8 cellular contexts compared by ENCODE assay signal in genomic region chr10:119305860-119306513, GRCh38.
DNase-seq lines count a peak whose midpoint lies in the region; ATAC-seq and TF ChIP-seq lines count a peak whose summit lies in the region.

No MANE protein-coding gene starts in this region.

- DNase-seq in ACHN (peak; percentile 99), germinal center (ENCODE audit: low spot score) (peak; percentile 81), smooth muscle cell (lab: John Stamatoyannopoulos, UW; ENCODE audit: unreplicated experiment) (peak; percentile 48), glutamatergic neuron (no peak)
- DNase-seq in activated T-helper 1 cell treated with anti-CD3 and anti-CD28 coated beads, Interleukin-12 subunit alpha, Interleukin-12 subunit beta, Interleukin-2, Interleukin-4 antibody, amounts not matched to agents 30 ng/mL and 10 ng/mL and 1 ng/mL, durations not matched to agents 14 hours and 24 hours and 36 hours (ENCODE audit: low spot score) = peak; percentile 82

- H3K27ac Mint-ChIP-seq in activated T-helper 1 cell treated with anti-CD3 and anti-CD28 coated beads, Interleukin-12 subunit alpha, Interleukin-12 subunit beta, Interleukin-2, Interleukin-4 antibody, amounts not matched to agents 30 ng/mL and 10 ng/mL and 1 ng/mL, durations not matched to agents 14 hours and 24 hours and 36 hours = peak overlapping the region; percentile 100
- H3K27ac Mint-ChIP-seq in glutamatergic neuron (ENCODE audit: unreplicated experiment) = no peak overlapping the region

- H3F3A ChIP-seq in smooth muscle cell (ENCODE audit: low read depth) = peaks cover 7% of the 10 kb centered on the region

- no peak overlapping the region for H2AFZ ChIP-seq in smooth muscle cell (ENCODE audit: low read depth)

- H4K20me1 ChIP-seq in smooth muscle cell (ENCODE audit: low read depth) = peaks cover 65% of the 10 kb centered on the region

- in situ Hi-C loops in ACHN (cut with HindIII; ENCODE audit: low pct_ligation_motif_present, low pct_unique_long_range_greater_than_20kb, low sequenced_read_pairs) = no loop called here

- intact Hi-C loops in activated T-helper 1 cell treated with anti-CD3 and anti-CD28 coated beads, Interleukin-12 subunit alpha, Interleukin-12 subunit beta, Interleukin-2, Interleukin-4 antibody, amounts not matched to agents 30 ng/mL and 10 ng/mL and 1 ng/mL, durations not matched to agents 14 hours and 24 hours and 36 hours (cut with micrococcal nuclease) = loop anchor here (1.0 to 10.0 kb wide), 14 partner anchors 9 to 569 kb away; partner anchors contain the start of genes BAG3, MCMBP, RGS10 and TIAL1

- H3K27ac ChIP-seq in smooth muscle cell (ENCODE audit: low read depth) = peak overlapping the region; percentile 44

- ATAC-seq in GM18873 (IDR thresholded peaks at IDR 0.05; ENCODE audit: low FRiP score, unreplicated experiment) (peak; percentile 45), HG03103 (IDR thresholded peaks at IDR 0.05; ENCODE audit: low read depth, unreplicated experiment) (peak; percentile 39)

- H3K36me3 ChIP-seq in smooth muscle cell (ENCODE audit: low read depth) = no peaks in the 10 kb centered on the region

- H3K4me2 ChIP-seq in smooth muscle cell = peak overlapping the region; percentile 40

- no peak overlapping the region for H3K4me3 ChIP-seq in smooth muscle cell

- TF ChIP-seq CTCF in smooth muscle cell (IDR thresholded peaks at IDR 0.05; ENCODE audit: borderline replicate concordance, insufficient read depth, poor library complexity, severe bottlenecking) = no peak
- TF ChIP-seq CTCF in glutamatergic neuron (IDR thresholded peaks at IDR 0.05; ENCODE audit: partially characterized antibody, unreplicated experiment) = no peak

- H3K4me1 ChIP-seq in smooth muscle cell (ENCODE audit: low read depth) = peaks cover 10% of the 10 kb centered on the region

- no peak overlapping the region for H3K9ac ChIP-seq in smooth muscle cell (ENCODE audit: low read depth)

- H3K79me2 ChIP-seq in smooth muscle cell (ENCODE audit: low read depth) = no peaks in the 10 kb centered on the region

- no peaks in the 10 kb centered on the region for H3K9me3 Mint-ChIP-seq in activated T-helper 1 cell treated with anti-CD3 and anti-CD28 coated beads, Interleukin-12 subunit alpha, Interleukin-12 subunit beta, Interleukin-2, Interleukin-4 antibody, amounts not matched to agents 30 ng/mL and 10 ng/mL and 1 ng/mL, durations not matched to agents 14 hours and 24 hours and 36 hours
- H3K9me3 Mint-ChIP-seq in glutamatergic neuron (ENCODE audit: unreplicated experiment) = peaks cover 2% of the 10 kb centered on the region

- peaks cover 9% of the 10 kb centered on the region for H3K36me3 Mint-ChIP-seq in activated T-helper 1 cell treated with anti-CD3 and anti-CD28 coated beads, Interleukin-12 subunit alpha, Interleukin-12 subunit beta, Interleukin-2, Interleukin-4 antibody, amounts not matched to agents 30 ng/mL and 10 ng/mL and 1 ng/mL, durations not matched to agents 14 hours and 24 hours and 36 hours (ENCODE audit: low read depth)
- H3K36me3 Mint-ChIP-seq in glutamatergic neuron (ENCODE audit: unreplicated experiment) = no peaks in the 10 kb centered on the region

- H3K27me3 ChIP-seq in smooth muscle cell (ENCODE audit: low read depth) = no peaks in the 10 kb centered on the region

- H3K9me3 ChIP-seq in smooth muscle cell (replicated peaks; ENCODE audit: low read depth) = no peaks in the 10 kb centered on the region

- WGBS in smooth muscle cell (ENCODE audit: low lambda C conversion rate) = 21% methylated on average over 11 of the region's 11 CpGs

- peaks cover 89% of the 10 kb centered on the region for H3K4me1 Mint-ChIP-seq in activated T-helper 1 cell treated with anti-CD3 and anti-CD28 coated beads, Interleukin-12 subunit alpha, Interleukin-12 subunit beta, Interleukin-2, Interleukin-4 antibody, amounts not matched to agents 30 ng/mL and 10 ng/mL and 1 ng/mL, durations not matched to agents 14 hours and 24 hours and 36 hours (ENCODE audit: low read depth)
- peaks cover 29% of the 10 kb centered on the region for H3K4me1 Mint-ChIP-seq in glutamatergic neuron (ENCODE audit: low read depth, unreplicated experiment)

- H3K27me3 Mint-ChIP-seq in activated T-helper 1 cell treated with anti-CD3 and anti-CD28 coated beads, Interleukin-12 subunit alpha, Interleukin-12 subunit beta, Interleukin-2, Interleukin-4 antibody, amounts not matched to agents 30 ng/mL and 10 ng/mL and 1 ng/mL, durations not matched to agents 14 hours and 24 hours and 36 hours (ENCODE audit: insufficient read depth) = peaks cover 4% of the 10 kb centered on the region
- H3K27me3 Mint-ChIP-seq in glutamatergic neuron (ENCODE audit: unreplicated experiment) = peaks cover 18% of the 10 kb centered on the region

- H3K4me3 Mint-ChIP-seq in activated T-helper 1 cell treated with anti-CD3 and anti-CD28 coated beads, Interleukin-12 subunit alpha, Interleukin-12 subunit beta, Interleukin-2, Interleukin-4 antibody, amounts not matched to agents 30 ng/mL and 10 ng/mL and 1 ng/mL, durations not matched to agents 14 hours and 24 hours and 36 hours = peak overlapping the region; percentile 79
- no peak overlapping the region for H3K4me3 Mint-ChIP-seq in glutamatergic neuron (ENCODE audit: unreplicated experiment)

TF ChIP-seq in PFSK-1, 5 proteins besides CTCF, POLR2A, EP300 and RAD21:
- TF ChIP-seq POLR2AphosphoS5 (IDR thresholded peaks at IDR 0.05; ENCODE audit: low read depth, low read length) = no peak
- TF ChIP-seq REST (IDR thresholded peaks at IDR 0.05; ENCODE audit: insufficient read depth in 1 of 2, low read depth in 2 of 2, low read length in 2 of 2) = no peak
- peak; percentile 91 for TF ChIP-seq FOXP2 (optimal IDR thresholded peaks at IDR 0.05; ENCODE audit: borderline replicate concordance, extremely low read depth, extremely low read length, insufficient read depth)
- no peak for TF ChIP-seq SIN3A (IDR thresholded peaks at IDR 0.05; ENCODE audit: borderline replicate concordance, insufficient read depth, low read length)
- 0 out of 2 replicates have a peak, but pooled peaks have one; percentile 28 for TF ChIP-seq TAF1 (IDR thresholded peaks at IDR 0.05; ENCODE audit: borderline replicate concordance, insufficient read depth, low read length)
